Comparison of ENCODE assay signal across 20 cellular contexts in genomic region chr5:36145311-36145710, GRCh38. TPM values are rescaled to one million over a fixed set of nuclear protein-coding genes. Genes with fewer than 3 reads are reported as not detected.
DNase-seq lines count a peak whose midpoint lies in the region; ATAC-seq, FAIRE-seq and TF ChIP-seq lines count a peak whose summit lies in the region.
"Had no signal": no experiment of that assay in that cellular context is flagged by ENCODE, and none has a peak within 500 bp of the region (broad histone marks: within the 10 kb centered on the region; RNA-seq: fewer than 3 reads in every experiment).

No MANE protein-coding gene starts in this region.

- CTCF ChIA-PET in K562 (lab: Yijun Ruan, JAX; ENCODE audit: low intra/inter-chr PET ratio) = no interaction called here

- no peaks in the 10 kb centered on the region; the same call in 2 of the 3 replicates for H3K9me3 Mint-ChIP-seq in GM23338
- H3K9me3 Mint-ChIP-seq: CD4-positive, alpha-beta memory T cell; H9 had no signal

- H3K4me2 ChIP-seq in GM23338 (no peak overlapping the region), K562 (ENCODE audit: insufficient read depth, low read length) (no peak overlapping the region)

- no peaks in the 10 kb centered on the region for H3F3A ChIP-seq in GM23338 (replicated peaks; ENCODE audit: low read depth)

- no peak for TF ChIP-seq CTCF in GM23338 (conservative IDR thresholded peaks at IDR 0.05; ENCODE audit: low read depth in 2 of 2)
- no peak for TF ChIP-seq CTCF in K562 (IDR thresholded peaks at IDR 0.05 in 2 of 3, conservative IDR thresholded peaks at IDR 0.05 in 1 of 3; ENCODE audit: insufficient read depth in 2 of 3, low read depth in 1 of 3, low read length in 3 of 3)
- TF ChIP-seq CTCF in brain microvascular endothelial cell (IDR thresholded peaks at IDR 0.05; ENCODE audit: low read depth, low read length, missing control alignments) = no peak

- WGBS in K562 (ENCODE audit: insufficient coverage, low coverage, missing lambda C conversion rate) = 69% methylated on average over 4 of the region's 4 CpGs

- in situ Hi-C loops in K562 (cut with MboI) (no loop called here), brain microvascular endothelial cell (cut with HindIII; ENCODE audit: low pct_ligation_motif_present, low sequenced_read_pairs) (no loop called here)

- no peak overlapping the region for H3K9ac ChIP-seq in K562 (ENCODE audit: insufficient read depth in 1 of 2, low read depth in 2 of 2, low read length in 2 of 2)
- H3K9ac ChIP-seq: GM23248 had no signal

- peaks cover 2% of the 10 kb centered on the region for H3K27me3 Mint-ChIP-seq in GM23338 (ENCODE audit: insufficient read depth, low read depth, poor library complexity)
- H3K27me3 Mint-ChIP-seq: CD4-positive, alpha-beta memory T cell had no signal

- no peaks in the 10 kb centered on the region for H3K9me1 ChIP-seq in K562 (ENCODE audit: control insufficient read depth, insufficient read depth, low read length)

- peaks cover 10% of the 10 kb centered on the region for H3K36me3 Mint-ChIP-seq in GM23338 (ENCODE audit: low read depth)

- H3K4me3 Mint-ChIP-seq in GM23338 = no peak overlapping the region
- H3K4me3 Mint-ChIP-seq: CD4-positive, alpha-beta memory T cell; H9 had no signal

- H3K79me2 ChIP-seq in GM23338 (replicated peaks; ENCODE audit: insufficient read depth) (no peaks in the 10 kb centered on the region), K562 (ENCODE audit: control insufficient read depth, insufficient read depth, low read length) (peaks cover 52% of the 10 kb centered on the region)

- BruUV-seq in K562 (replicated peaks; lab: Mats Ljungman, UMichigan) = no TSS peak

- H4K20me1 ChIP-seq in GM23338 (replicated peaks; ENCODE audit: insufficient read depth) (no peaks in the 10 kb centered on the region), K562 (replicated peaks; ENCODE audit: control insufficient read depth, insufficient read depth, low read length) (no peaks in the 10 kb centered on the region)

- DNase-seq in NCI-H82 (lab: John Stamatoyannopoulos, UW) = peak; percentile 7
- DNase-seq in NCI-H82 treated with DMSO at 0.1 percent for 48 hours (lab: John Stamatoyannopoulos, UW; ENCODE audit: unreplicated experiment) = no peak
- DNase-seq in GM23338 (ENCODE audit: low spot score) = peak; percentile 11
- peak; percentile 11 for DNase-seq in NAMALWA (ENCODE audit: low spot score)
- no peak for DNase-seq in K562 (ENCODE audit: extremely low read depth in 1 of 4, low spot score in 3 of 4)
- DNase-seq in GM12891 (ENCODE audit: insufficient read length, low spot score) = no peak
- no peak for DNase-seq in NK-92 (lab: John Stamatoyannopoulos, UW; ENCODE audit: unreplicated experiment)
- no peak for DNase-seq in brain microvascular endothelial cell
- DNase-seq: C1 segment of cervical spinal cord; Calu3; CD4-positive, alpha-beta memory T cell; COR-L47; DMS79; EL; GDM1; GM23248; H9 had no signal

- H3K27ac Mint-ChIP-seq in GM23338 = no peak overlapping the region
- H3K27ac Mint-ChIP-seq: CD4-positive, alpha-beta memory T cell; H9 had no signal

- FAIRE-seq in K562 (lab: Jason Lieb, UNC) = peak; percentile 64
- FAIRE-seq in GM12891 (lab: Jason Lieb, UNC) = no peak
- FAIRE-seq: GM12892, GM19239 had no signal

- TF ChIP-seq POLR2A in K562 (conservative IDR thresholded peaks at IDR 0.05) (no peak), GM12891 (IDR thresholded peaks at IDR 0.05; ENCODE audit: low read depth, low read length) (no peak)

- H3K9me2 ChIP-seq in GM23338 (ENCODE audit: insufficient read depth) = no peaks in the 10 kb centered on the region

- POLR2A ChIA-PET in K562 (lab: Yijun Ruan, JAX) = interaction anchor here (1.0 kb wide), 1 partner anchor 55 kb away, joined by 3 read pairs; no protein-coding TSS in a partner anchor

- H3K27ac ChIP-seq in GM23338 (ENCODE audit: low read depth) (no peak overlapping the region), K562 (ENCODE audit: extremely low read depth, low read depth, low read length) (no peak overlapping the region), brain microvascular endothelial cell (no peak overlapping the region)
- H3K27ac ChIP-seq: GM23248 had no signal

- intact Hi-C loops in K562 (cut with micrococcal nuclease) = no loop called here

- H3K9me3 ChIP-seq in K562 (replicated peaks; ENCODE audit: control insufficient read depth, insufficient read depth, low read depth, low read length) = no peaks in the 10 kb centered on the region; the same call in 1 of the 2 replicates

- H3K4me1 ChIP-seq in GM23338 (ENCODE audit: insufficient read depth) (no peaks in the 10 kb centered on the region), K562 (replicated peaks in 1 of 2; ENCODE audit: control insufficient read depth in 2 of 2, insufficient read depth in 2 of 2, low read length in 2 of 2) (peaks cover 0 to 5% of the 10 kb centered on the region in 2 experiments; a peak in 1 of 5 replicates)

- H3K27me3 ChIP-seq in GM23338 (ENCODE audit: insufficient read depth) = no peaks in the 10 kb centered on the region
- no peaks in the 10 kb centered on the region for H3K27me3 ChIP-seq in K562 (ENCODE audit: control insufficient read depth in 2 of 2, insufficient read depth in 2 of 2, low read length in 2 of 2)
- H3K27me3 ChIP-seq in brain microvascular endothelial cell (replicated peaks) = no peaks in the 10 kb centered on the region

- H2AFZ ChIP-seq in GM23338 = no peak overlapping the region
- H2AFZ ChIP-seq in K562 (ENCODE audit: low read depth, low read length) = no peak overlapping the region
- H2AFZ ChIP-seq: GM23248 had no signal

- peaks cover under 1% of the 10 kb centered on the region; the same call in 1 of the 3 replicates for H3K4me1 Mint-ChIP-seq in GM23338

- ATAC-seq in GM23338 (no peak), K562 (0 out of 3 replicates have a peak, but pooled peaks have one; percentile 24)
- ATAC-seq: HCT116 had no signal

- no peak overlapping the region for H3K4me3 ChIP-seq in GM23338
- H3K4me3 ChIP-seq in K562 = no peak overlapping the region
- H3K4me3 ChIP-seq in brain microvascular endothelial cell (ENCODE audit: low read depth, low read length) = no peak overlapping the region
- H3K4me3 ChIP-seq: GM23248 had no signal

- H3K36me3 ChIP-seq in GM23338 (ENCODE audit: insufficient read depth) (no peaks in the 10 kb centered on the region), K562 (ENCODE audit: control insufficient read depth, insufficient read depth, low read length) (peaks cover 28% of the 10 kb centered on the region; the same call in 2 of the 3 replicates), brain microvascular endothelial cell (replicated peaks) (no peaks in the 10 kb centered on the region)

- TF ChIP-seq EP300 in K562 (IDR thresholded peaks at IDR 0.05; ENCODE audit: low read length) = no peak

- no peak for TF ChIP-seq RAD21 in K562 (CRISPR knock-in tag; conservative IDR thresholded peaks at IDR 0.05 in 1 of 2, IDR thresholded peaks at IDR 0.05 in 1 of 2)

TF ChIP-seq in GM23338, 12 proteins besides CTCF, POLR2A, EP300 and RAD21 (continues in another document):
- no peak for TF ChIP-seq ZNF331 (CRISPR knock-in tag; IDR thresholded peaks at IDR 0.05; ENCODE audit: low read depth)

TF ChIP-seq in K562, 482 proteins besides CTCF, POLR2A, EP300 and RAD21 (continues in another document):
- TF ChIP-seq TAF7 (tag; IDR thresholded peaks at IDR 0.05) = no peak

RNA-seq across cellular contexts. Expression of gene LMBRD2, which starts 6.4 kb away (rescaled TPM):
- total RNA-seq in GM23338 (2014; rRNA removed; shearing (Covaris generic)) = 6.2 and 6.4 TPM in 2 replicates
- polyA plus RNA-seq in GM23338 (2016; fragmentation: Nextera tagmentation; extraction: Ambion mirVana) (3.2 and 4.4 TPM in 2 replicates), K562 (2011; rRNA removed) (11.7 and 13.3 TPM in 2 replicates), K562 (2014; fragmentation: Illumina TruSeq; extraction: Trizol) (6.6 and 10.3 TPM in 2 replicates), K562 (2014; fragmentation: Nextera tagmentation; extraction: Ambion mirVana) (1 to 10 TPM; 2.1 to 3.3 TPM), K562 (2014; rRNA removed) (7.5 and 10.6 TPM in 2 replicates)
- 10.5 and 36.3 TPM in 2 replicates for total RNA-seq in K562 (2011; cell fraction: chromatin; rRNA removed; ENCODE audit: low replicate concordance)
- 7.8 and 10.5 TPM in 2 replicates for total RNA-seq in K562 (2011; cell fraction: nucleolus; rRNA removed)
- 14.8 and 27.5 TPM in 2 replicates for total RNA-seq in K562 (2011; cell fraction: nucleoplasm; rRNA removed)
- total RNA-seq in K562 (2014; rRNA removed) (10.9 and 24.2 TPM in 2 replicates), K562 (2014; rRNA removed; fragmentation: Illumina TruSeq; extraction: Trizol) (13.4 and 18.0 TPM in 2 replicates), K562 (2015; rRNA removed; fragmentation: Illumina TruSeq; extraction: Trizol) (10.5 and 11.8 TPM in 2 replicates), K562 (2021) (9.7 and 10.1 TPM in 2 replicates)
- 1.9 and 4.1 TPM in 2 replicates for polyA plus RNA-seq in K562 (2011; cell fraction: cytosol; rRNA removed)
- 12.0 and 17.9 TPM in 2 replicates for polyA plus RNA-seq in K562 (2011; cell fraction: nucleus; rRNA removed)
- polyA plus RNA-seq in K562 (2012) = 6.1 and 9.3 TPM in 2 replicates
- polyA minus RNA-seq in K562 (2011; rRNA and poly(A)+ RNA removed) = 26.5 and 26.7 TPM in 2 replicates
- polyA minus RNA-seq in K562 (2011; cell fraction: cytosol; rRNA and poly(A)+ RNA removed) = 9.6 and 16.6 TPM in 2 replicates
- 14.5 and 26.4 TPM in 2 replicates for polyA minus RNA-seq in K562 (2011; cell fraction: nucleus; rRNA and poly(A)+ RNA removed)
- polyA plus RNA-seq in GM12891 (2012; ENCODE audit: low read depth, missing spikeins) = 2.1 TPM

RNA-seq across cellular contexts. Expression of gene SKP2, which starts 6.6 kb away (rescaled TPM):
- total RNA-seq in GM23338 (2014; rRNA removed; shearing (Covaris generic)) = 75.6 and 97.9 TPM in 2 replicates
- 63.5 and 66.6 TPM in 2 replicates for polyA plus RNA-seq in GM23338 (2016; fragmentation: Nextera tagmentation; extraction: Ambion mirVana)
- total RNA-seq in K562 (2011; cell fraction: chromatin; rRNA removed; ENCODE audit: low replicate concordance) = 28.4 and 31.8 TPM in 2 replicates
- total RNA-seq in K562 (2011; cell fraction: nucleolus; rRNA removed) = 24.7 and 27.8 TPM in 2 replicates
- 25.7 and 27.4 TPM in 2 replicates for total RNA-seq in K562 (2011; cell fraction: nucleoplasm; rRNA removed)
- total RNA-seq in K562 (2014; rRNA removed) = 48.4 and 65.3 TPM in 2 replicates
- 77.3 and 80.8 TPM in 2 replicates for total RNA-seq in K562 (2014; rRNA removed; fragmentation: Illumina TruSeq; extraction: Trizol)
- total RNA-seq in K562 (2015; rRNA removed; fragmentation: Illumina TruSeq; extraction: Trizol) = 91.4 and 97.5 TPM in 2 replicates
- 88.6 and 103 TPM in 2 replicates for total RNA-seq in K562 (2021)
- polyA plus RNA-seq in K562 (2011; rRNA removed) = 81.4 and 84.4 TPM in 2 replicates
- 56.2 and 87.8 TPM in 2 replicates for polyA plus RNA-seq in K562 (2011; cell fraction: cytosol; rRNA removed)
- 56.6 and 58.2 TPM in 2 replicates for polyA plus RNA-seq in K562 (2011; cell fraction: nucleus; rRNA removed)
- 36.2 and 50.9 TPM in 2 replicates for polyA plus RNA-seq in K562 (2012)
- polyA plus RNA-seq in K562 (2014; fragmentation: Illumina TruSeq; extraction: Trizol) = 62.3 and 85.4 TPM in 2 replicates
- polyA plus RNA-seq in K562 (2014; fragmentation: Nextera tagmentation; extraction: Ambion mirVana) = 10 to 100 TPM; 30.0 to 48.3 TPM
- polyA plus RNA-seq in K562 (2014; rRNA removed) = 54.1 and 60.6 TPM in 2 replicates
- polyA minus RNA-seq in K562 (2011; rRNA and poly(A)+ RNA removed) = 97.0 and 97.2 TPM in 2 replicates
- polyA minus RNA-seq in K562 (2011; cell fraction: cytosol; rRNA and poly(A)+ RNA removed) = 64.3 and 65.9 TPM in 2 replicates
- 31.9 and 65.2 TPM in 2 replicates for polyA minus RNA-seq in K562 (2011; cell fraction: nucleus; rRNA and poly(A)+ RNA removed)
- 11.9 TPM for polyA plus RNA-seq in GM12891 (2012; ENCODE audit: low read depth, missing spikeins)

Comparison
In these comparisons a context has a peak if more than half of its experiments do, and no peak if none do; other contexts are left out.
1. DNase-seq: peak in NCI-H82 (single experiment), GM23338 (single experiment) and NAMALWA (single experiment); none in NCI-H82 treated with DMSO at 0.1 percent for 48 hours (single experiment), K562 (0 of 4), GM12891 (single experiment), NK-92 (single experiment) and brain microvascular endothelial cell (single experiment).